ENCODE assay signal across 1 cellular context in the genomic region with DNA sequence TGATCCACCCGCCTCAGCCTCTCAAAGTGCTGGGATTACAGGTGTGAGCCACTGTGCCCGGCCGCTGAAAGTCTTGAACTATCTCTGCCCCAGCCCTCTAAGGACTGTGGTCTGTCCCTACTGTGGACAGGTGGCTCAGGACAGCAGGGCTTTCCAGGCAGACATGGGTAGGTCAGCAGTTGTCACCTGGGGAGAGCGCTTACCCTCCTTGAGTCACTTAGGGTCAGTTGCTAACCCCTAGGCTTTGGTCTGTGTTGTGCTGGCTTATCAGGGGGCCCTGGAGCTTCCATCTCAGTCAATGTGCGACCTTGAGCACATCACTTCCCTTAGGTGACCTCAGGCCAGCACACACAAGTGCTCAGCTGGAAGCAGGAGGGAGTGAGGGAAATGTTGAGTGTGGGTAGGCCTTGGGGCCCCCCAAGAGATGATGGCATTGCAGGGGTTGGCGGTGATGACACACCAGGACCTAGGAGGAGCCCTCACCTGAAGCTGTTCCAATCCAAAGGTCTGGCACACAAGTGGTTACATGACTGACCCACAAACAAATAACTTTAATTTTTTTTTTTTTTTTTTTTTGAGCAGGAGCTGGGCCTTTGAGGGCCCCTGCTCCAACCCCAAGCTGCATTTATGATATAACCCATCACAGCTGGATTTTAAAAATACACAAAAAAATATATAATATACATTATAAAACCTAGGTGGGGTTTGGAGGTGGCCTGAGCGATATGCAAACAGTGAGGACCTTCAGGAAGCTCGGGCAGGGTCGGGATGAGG.
TF ChIP-seq lines count a peak whose summit lies in the region.

No MANE protein-coding gene starts in this region.

TF ChIP-seq in K562, 482 proteins besides CTCF, POLR2A, EP300 and RAD21:
- TF ChIP-seq, protein P1, sequence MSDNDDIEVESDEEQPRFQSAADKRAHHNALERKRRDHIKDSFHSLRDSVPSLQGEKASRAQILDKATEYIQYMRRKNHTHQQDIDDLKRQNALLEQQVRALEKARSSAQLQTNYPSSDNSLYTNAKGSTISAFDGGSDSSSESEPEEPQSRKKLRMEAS (CRISPR knock-in tag; IDR thresholded peaks at IDR 0.05), result peak; percentile 36; the same call in 1 of the 2 replicates
- TF ChIP-seq POLR2AphosphoS5 (IDR thresholded peaks at IDR 0.05; ENCODE audit: control insufficient read depth, insufficient read depth, low read depth, low read length), result peak; percentile 48; the same call in 1 of the 2 replicates
- peak; percentile 18; the same call in 1 of the 2 replicates for TF ChIP-seq LCOR (CRISPR knock-in tag; IDR thresholded peaks at IDR 0.05)
- 0 out of 2 replicates have a peak, but pooled peaks have one; percentile 10 for TF ChIP-seq CHD2 (IDR thresholded peaks at IDR 0.05; ENCODE audit: low read depth, low read length)
- 0 out of 2 replicates have a peak, but pooled peaks have one; percentile 40 for TF ChIP-seq NR2F6 (CRISPR knock-in tag; IDR thresholded peaks at IDR 0.05)
- TF ChIP-seq TRIM24 (IDR thresholded peaks at IDR 0.05), result 0 out of 4 replicates have a peak, but pooled peaks of 1 of the 2 experiments have one; percentile 6
- TF ChIP-seq CBFA2T3 (IDR thresholded peaks at IDR 0.05), result no peak
- 0 out of 4 replicates have a peak, but pooled peaks of 1 of the 2 experiments have one; percentile 6 for TF ChIP-seq NRF1 (conservative IDR thresholded peaks at IDR 0.05 in 1 of 2, IDR thresholded peaks at IDR 0.05 in 1 of 2)
- no peak for TF ChIP-seq RBM34 (IDR thresholded peaks at IDR 0.05; ENCODE audit: borderline replicate concordance, insufficient read depth, low read length)
- TF ChIP-seq ERF (CRISPR knock-in tag; IDR thresholded peaks at IDR 0.05), result 0 out of 2 replicates have a peak, but pooled peaks have one; percentile 58
- peak; percentile 34; the same call in 1 of the 2 replicates for TF ChIP-seq MYNN (IDR thresholded peaks at IDR 0.05)
- TF ChIP-seq MYNN (CRISPR knock-in tag; IDR thresholded peaks at IDR 0.05), result no peak
- TF ChIP-seq POLR2B (IDR thresholded peaks at IDR 0.05; ENCODE audit: low read depth, partially characterized antibody), result peak; percentile 76
- TF ChIP-seq ZNF766 (CRISPR knock-in tag; conservative IDR thresholded peaks at IDR 0.05), result no peak
- no peak for TF ChIP-seq SRSF7 (optimal IDR thresholded peaks at IDR 0.05; ENCODE audit: low read depth, low read length)
- no peak for TF ChIP-seq ATF7 (IDR thresholded peaks at IDR 0.05)
- TF ChIP-seq RREB1 (CRISPR knock-in tag; IDR thresholded peaks at IDR 0.05), result 0 out of 2 replicates have a peak, but pooled peaks have one; percentile 37
- TF ChIP-seq, protein P2, sequence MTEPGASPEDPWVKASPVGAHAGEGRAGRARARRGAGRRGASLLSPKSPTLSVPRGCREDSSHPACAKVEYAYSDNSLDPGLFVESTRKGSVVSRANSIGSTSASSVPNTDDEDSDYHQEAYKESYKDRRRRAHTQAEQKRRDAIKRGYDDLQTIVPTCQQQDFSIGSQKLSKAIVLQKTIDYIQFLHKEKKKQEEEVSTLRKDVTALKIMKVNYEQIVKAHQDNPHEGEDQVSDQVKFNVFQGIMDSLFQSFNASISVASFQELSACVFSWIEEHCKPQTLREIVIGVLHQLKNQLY (CRISPR knock-in tag; conservative IDR thresholded peaks at IDR 0.05), result no peak
- peak; percentile 34; the same call in 1 of the 2 replicates for TF ChIP-seq RBFOX2 (IDR thresholded peaks at IDR 0.05; ENCODE audit: low read depth, low read length)
- TF ChIP-seq ESRRA (IDR thresholded peaks at IDR 0.05; ENCODE audit: borderline replicate concordance, low read depth), result 0 out of 2 replicates have a peak, but pooled peaks have one; percentile 50
- TF ChIP-seq PHF20 (IDR thresholded peaks at IDR 0.05; ENCODE audit: partially characterized antibody), result no peak
- no peak for TF ChIP-seq DACH1 (IDR thresholded peaks at IDR 0.05; ENCODE audit: partially characterized antibody)
- TF ChIP-seq NCOR1 (IDR thresholded peaks at IDR 0.05), result peak; percentile 19; the same call in 1 of the 2 replicates
- TF ChIP-seq, protein P3, sequence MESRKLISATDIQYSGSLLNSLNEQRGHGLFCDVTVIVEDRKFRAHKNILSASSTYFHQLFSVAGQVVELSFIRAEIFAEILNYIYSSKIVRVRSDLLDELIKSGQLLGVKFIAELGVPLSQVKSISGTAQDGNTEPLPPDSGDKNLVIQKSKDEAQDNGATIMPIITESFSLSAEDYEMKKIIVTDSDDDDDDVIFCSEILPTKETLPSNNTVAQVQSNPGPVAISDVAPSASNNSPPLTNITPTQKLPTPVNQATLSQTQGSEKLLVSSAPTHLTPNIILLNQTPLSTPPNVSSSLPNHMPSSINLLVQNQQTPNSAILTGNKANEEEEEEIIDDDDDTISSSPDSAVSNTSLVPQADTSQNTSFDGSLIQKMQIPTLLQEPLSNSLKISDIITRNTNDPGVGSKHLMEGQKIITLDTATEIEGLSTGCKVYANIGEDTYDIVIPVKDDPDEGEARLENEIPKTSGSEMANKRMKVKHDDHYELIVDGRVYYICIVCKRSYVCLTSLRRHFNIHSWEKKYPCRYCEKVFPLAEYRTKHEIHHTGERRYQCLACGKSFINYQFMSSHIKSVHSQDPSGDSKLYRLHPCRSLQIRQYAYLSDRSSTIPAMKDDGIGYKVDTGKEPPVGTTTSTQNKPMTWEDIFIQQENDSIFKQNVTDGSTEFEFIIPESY (CRISPR knock-in tag; IDR thresholded peaks at IDR 0.05), result peak; percentile 25; the same call in 1 of the 2 replicates
- TF ChIP-seq, protein P4, sequence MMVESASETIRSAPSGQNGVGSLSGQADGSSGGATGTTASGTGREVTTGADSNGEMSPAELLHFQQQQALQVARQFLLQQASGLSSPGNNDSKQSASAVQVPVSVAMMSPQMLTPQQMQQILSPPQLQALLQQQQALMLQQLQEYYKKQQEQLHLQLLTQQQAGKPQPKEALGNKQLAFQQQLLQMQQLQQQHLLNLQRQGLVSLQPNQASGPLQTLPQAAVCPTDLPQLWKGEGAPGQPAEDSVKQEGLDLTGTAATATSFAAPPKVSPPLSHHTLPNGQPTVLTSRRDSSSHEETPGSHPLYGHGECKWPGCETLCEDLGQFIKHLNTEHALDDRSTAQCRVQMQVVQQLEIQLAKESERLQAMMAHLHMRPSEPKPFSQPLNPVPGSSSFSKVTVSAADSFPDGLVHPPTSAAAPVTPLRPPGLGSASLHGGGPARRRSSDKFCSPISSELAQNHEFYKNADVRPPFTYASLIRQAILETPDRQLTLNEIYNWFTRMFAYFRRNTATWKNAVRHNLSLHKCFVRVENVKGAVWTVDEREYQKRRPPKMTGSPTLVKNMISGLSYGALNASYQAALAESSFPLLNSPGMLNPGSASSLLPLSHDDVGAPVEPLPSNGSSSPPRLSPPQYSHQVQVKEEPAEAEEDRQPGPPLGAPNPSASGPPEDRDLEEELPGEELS (CRISPR knock-in tag; IDR thresholded peaks at IDR 0.05; ENCODE audit: borderline replicate concordance), result 0 out of 2 replicates have a peak, but pooled peaks have one; percentile 62
- TF ChIP-seq, protein P5, sequence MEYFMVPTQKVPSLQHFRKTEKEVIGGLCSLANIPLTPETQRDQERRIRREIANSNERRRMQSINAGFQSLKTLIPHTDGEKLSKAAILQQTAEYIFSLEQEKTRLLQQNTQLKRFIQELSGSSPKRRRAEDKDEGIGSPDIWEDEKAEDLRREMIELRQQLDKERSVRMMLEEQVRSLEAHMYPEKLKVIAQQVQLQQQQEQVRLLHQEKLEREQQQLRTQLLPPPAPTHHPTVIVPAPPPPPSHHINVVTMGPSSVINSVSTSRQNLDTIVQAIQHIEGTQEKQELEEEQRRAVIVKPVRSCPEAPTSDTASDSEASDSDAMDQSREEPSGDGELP (CRISPR knock-in tag; IDR thresholded peaks at IDR 0.05; ENCODE audit: borderline replicate concordance), result 0 out of 2 replicates have a peak, but pooled peaks have one; percentile 40
- 0 out of 2 replicates have a peak, but pooled peaks have one; percentile 33 for TF ChIP-seq ZBTB49 (CRISPR knock-in tag; IDR thresholded peaks at IDR 0.05; ENCODE audit: borderline replicate concordance)
- TF ChIP-seq BCOR (IDR thresholded peaks at IDR 0.05), result no peak
- peak; percentile 20; the same call in 1 of the 2 replicates for TF ChIP-seq ZNF121 (CRISPR knock-in tag; conservative IDR thresholded peaks at IDR 0.05)
- TF ChIP-seq, protein P6, sequence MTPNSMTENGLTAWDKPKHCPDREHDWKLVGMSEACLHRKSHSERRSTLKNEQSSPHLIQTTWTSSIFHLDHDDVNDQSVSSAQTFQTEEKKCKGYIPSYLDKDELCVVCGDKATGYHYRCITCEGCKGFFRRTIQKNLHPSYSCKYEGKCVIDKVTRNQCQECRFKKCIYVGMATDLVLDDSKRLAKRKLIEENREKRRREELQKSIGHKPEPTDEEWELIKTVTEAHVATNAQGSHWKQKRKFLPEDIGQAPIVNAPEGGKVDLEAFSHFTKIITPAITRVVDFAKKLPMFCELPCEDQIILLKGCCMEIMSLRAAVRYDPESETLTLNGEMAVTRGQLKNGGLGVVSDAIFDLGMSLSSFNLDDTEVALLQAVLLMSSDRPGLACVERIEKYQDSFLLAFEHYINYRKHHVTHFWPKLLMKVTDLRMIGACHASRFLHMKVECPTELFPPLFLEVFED (CRISPR knock-in tag; conservative IDR thresholded peaks at IDR 0.05), result 0 out of 2 replicates have a peak, but pooled peaks have one; percentile 58
- TF ChIP-seq SUPT5H (IDR thresholded peaks at IDR 0.05), result peak; percentile 69
